Comparison of ENCODE assay signal across 25 cellular contexts in genomic region chr12:132019891-132020290, GRCh38.
"Had no signal": no experiment of that assay in that cellular context is flagged by ENCODE, and none has a peak within 500 bp of the region (broad histone marks: within the 10 kb centered on the region; RNA-seq: fewer than 3 reads in every experiment).

No MANE protein-coding gene starts in this region.

- H3K27ac ChIP-seq: left lung, lower lobe of right lung, neural progenitor cell, ovary, prostate gland, sigmoid colon, spleen, tibial nerve, upper lobe of left lung had no signal

- ATAC-seq: left colon; left lung; lower lobe of right lung; natural killer cell; right cardiac atrium; stimulated activated effector memory CD8-positive, alpha-beta T cell treated with anti-CD3 and anti-CD28 coated beads, Interleukin-12 subunit alpha, Interleukin-12 subunit beta, amount 100 ng/mL, for 72 hours; stimulated activated naive CD8-positive, alpha-beta T cell treated with anti-CD3 and anti-CD28 coated beads, Interleukin-15, amount 100 ng/mL, for 72 hours had no signal

- H3K36me3 ChIP-seq: ovary had no signal

- H3K4me1 Mint-ChIP-seq: mesothelial cell of epicardium; natural killer cell; nephron progenitor cell; neural progenitor cell; stimulated activated effector memory CD8-positive, alpha-beta T cell treated with anti-CD3 and anti-CD28 coated beads, Interleukin-12 subunit alpha, Interleukin-12 subunit beta, amount 100 ng/mL, for 72 hours; stimulated activated naive CD8-positive, alpha-beta T cell treated with anti-CD3 and anti-CD28 coated beads, Interleukin-15, amount 100 ng/mL, for 72 hours had no signal

- DNase-seq: hippocampal formation; left colon; lower lobe of right lung; mammary epithelial cell; mesenchymal stem cell; naive B cell; natural killer cell; nephron progenitor cell; retina; right cardiac atrium; sigmoid colon; small intestine; spleen; stimulated activated CD4-positive, alpha-beta T cell treated with anti-CD3 and anti-CD28 coated beads, Interleukin-4, amount 100 ng/mL, for 24 hours; stimulated activated naive CD4-positive, alpha-beta T cell treated with Interleukin-2 at 50 U/mL for 16 hours; stimulated activated naive CD8-positive, alpha-beta T cell treated with anti-CD3 and anti-CD28 coated beads, Interleukin-15, amount 100 ng/mL, for 72 hours; substantia nigra had no signal

- H3K27me3 Mint-ChIP-seq: naive B cell; stimulated activated naive CD8-positive, alpha-beta T cell treated with anti-CD3 and anti-CD28 coated beads, Interleukin-15, amount 100 ng/mL, for 72 hours had no signal

- H3K4me3 Mint-ChIP-seq: mesothelial cell of epicardium; naive B cell; natural killer cell; nephron progenitor cell; neural progenitor cell; stimulated activated effector memory CD8-positive, alpha-beta T cell treated with anti-CD3 and anti-CD28 coated beads, Interleukin-12 subunit alpha, Interleukin-12 subunit beta, amount 100 ng/mL, for 72 hours; stimulated activated naive CD8-positive, alpha-beta T cell treated with anti-CD3 and anti-CD28 coated beads, Interleukin-15, amount 100 ng/mL, for 72 hours had no signal

- H3K4me2 ChIP-seq: neural progenitor cell had no signal

- H3K27me3 ChIP-seq: left lung, neural progenitor cell, ovary, sigmoid colon, spleen, tibial nerve, upper lobe of left lung had no signal

- H3K4me3 ChIP-seq: left lung, lower lobe of right lung, neural progenitor cell, ovary, prostate gland, sigmoid colon, spleen, tibial nerve, upper lobe of left lung had no signal

- H3K9ac ChIP-seq: neural progenitor cell had no signal

- H3K9me3 ChIP-seq: left lung, lower lobe of right lung, ovary, prostate gland, sigmoid colon, spleen, tibial nerve, upper lobe of left lung had no signal

- H3K4me1 ChIP-seq: left lung, lower lobe of right lung, neural progenitor cell, prostate gland, sigmoid colon, spleen, tibial nerve, upper lobe of left lung had no signal

- H2AFZ ChIP-seq: neural progenitor cell had no signal

- H3K27ac Mint-ChIP-seq: mesothelial cell of epicardium; natural killer cell; neural progenitor cell; stimulated activated effector memory CD8-positive, alpha-beta T cell treated with anti-CD3 and anti-CD28 coated beads, Interleukin-12 subunit alpha, Interleukin-12 subunit beta, amount 100 ng/mL, for 72 hours had no signal

- H3K9me3 Mint-ChIP-seq: mesothelial cell of epicardium; naive B cell; natural killer cell; nephron progenitor cell; neural progenitor cell; stimulated activated effector memory CD8-positive, alpha-beta T cell treated with anti-CD3 and anti-CD28 coated beads, Interleukin-12 subunit alpha, Interleukin-12 subunit beta, amount 100 ng/mL, for 72 hours; stimulated activated naive CD8-positive, alpha-beta T cell treated with anti-CD3 and anti-CD28 coated beads, Interleukin-15, amount 100 ng/mL, for 72 hours had no signal
